ENCODE assay signal across 1 cellular context in the genomic region with DNA sequence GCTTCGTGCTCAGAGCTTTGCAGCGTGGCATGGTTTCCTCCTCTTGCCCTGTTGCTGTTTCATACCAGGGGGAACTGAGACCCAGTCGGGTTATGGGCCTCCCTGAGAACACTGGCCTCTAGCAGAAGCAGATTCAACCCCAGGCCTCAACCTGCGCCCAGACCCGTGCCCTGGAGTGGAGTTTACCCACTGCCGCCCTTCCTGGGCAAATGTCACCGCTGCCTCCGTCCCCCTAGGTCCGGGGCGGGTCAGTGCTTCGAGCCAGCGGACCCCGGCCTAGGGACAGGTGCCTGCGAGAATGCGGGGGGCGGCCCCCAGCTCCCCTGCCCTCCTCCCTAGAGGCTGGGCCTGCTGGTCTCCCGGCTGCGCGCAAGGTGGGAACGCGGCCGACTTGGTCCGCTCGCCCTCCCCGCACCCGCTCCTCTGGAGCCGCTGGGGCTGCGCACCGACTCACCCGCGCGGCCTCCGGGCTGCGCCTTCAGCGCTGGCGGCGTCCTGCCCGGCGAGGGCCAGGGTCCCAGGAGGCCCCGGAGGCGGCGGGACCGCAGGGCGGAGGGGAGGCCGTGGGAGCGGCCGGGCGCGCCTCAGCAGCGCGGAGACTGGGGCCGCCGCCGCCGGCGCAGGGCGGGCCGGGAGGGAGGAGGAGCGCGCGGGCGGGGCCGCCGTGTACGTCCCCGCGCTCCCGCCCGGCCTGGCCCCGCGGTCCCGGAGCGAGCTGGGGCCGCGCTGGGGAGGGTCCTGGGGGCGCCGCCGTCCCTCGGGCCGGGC.
A peak's percentile ranks its signal among the peaks of the same experiment; 100 is the strongest.
TF ChIP-seq lines count a peak whose summit lies in the region.

A gene with protein sequence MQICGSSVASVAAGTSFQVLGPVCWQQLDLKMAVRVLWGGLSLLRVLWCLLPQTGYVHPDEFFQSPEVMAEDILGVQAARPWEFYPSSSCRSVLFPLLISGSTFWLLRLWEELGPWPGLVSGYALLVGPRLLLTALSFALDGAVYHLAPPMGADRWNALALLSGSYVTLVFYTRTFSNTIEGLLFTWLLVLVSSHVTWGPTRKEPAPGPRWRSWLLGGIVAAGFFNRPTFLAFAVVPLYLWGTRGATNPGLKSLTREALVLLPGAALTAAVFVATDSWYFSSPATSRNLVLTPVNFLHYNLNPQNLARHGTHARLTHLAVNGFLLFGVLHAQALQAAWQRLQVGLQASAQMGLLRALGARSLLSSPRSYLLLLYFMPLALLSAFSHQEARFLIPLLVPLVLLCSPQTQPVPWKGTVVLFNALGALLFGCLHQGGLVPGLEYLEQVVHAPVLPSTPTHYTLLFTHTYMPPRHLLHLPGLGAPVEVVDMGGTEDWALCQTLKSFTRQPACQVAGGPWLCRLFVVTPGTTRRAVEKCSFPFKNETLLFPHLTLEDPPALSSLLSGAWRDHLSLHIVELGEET (minus strand): TSS at position 601 of the 768 bp plus-strand sequence. CDS start 16,802 bp downstream, outside the sequence.

TF ChIP-seq in K562, 482 proteins besides CTCF, POLR2A, EP300 and RAD21 (continued from another document and continues in another):
- TF ChIP-seq, protein P1, sequence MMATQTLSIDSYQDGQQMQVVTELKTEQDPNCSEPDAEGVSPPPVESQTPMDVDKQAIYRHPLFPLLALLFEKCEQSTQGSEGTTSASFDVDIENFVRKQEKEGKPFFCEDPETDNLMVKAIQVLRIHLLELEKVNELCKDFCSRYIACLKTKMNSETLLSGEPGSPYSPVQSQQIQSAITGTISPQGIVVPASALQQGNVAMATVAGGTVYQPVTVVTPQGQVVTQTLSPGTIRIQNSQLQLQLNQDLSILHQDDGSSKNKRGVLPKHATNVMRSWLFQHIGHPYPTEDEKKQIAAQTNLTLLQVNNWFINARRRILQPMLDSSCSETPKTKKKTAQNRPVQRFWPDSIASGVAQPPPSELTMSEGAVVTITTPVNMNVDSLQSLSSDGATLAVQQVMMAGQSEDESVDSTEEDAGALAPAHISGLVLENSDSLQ (IDR thresholded peaks at IDR 0.05), result no peak
- TF ChIP-seq, protein P2, sequence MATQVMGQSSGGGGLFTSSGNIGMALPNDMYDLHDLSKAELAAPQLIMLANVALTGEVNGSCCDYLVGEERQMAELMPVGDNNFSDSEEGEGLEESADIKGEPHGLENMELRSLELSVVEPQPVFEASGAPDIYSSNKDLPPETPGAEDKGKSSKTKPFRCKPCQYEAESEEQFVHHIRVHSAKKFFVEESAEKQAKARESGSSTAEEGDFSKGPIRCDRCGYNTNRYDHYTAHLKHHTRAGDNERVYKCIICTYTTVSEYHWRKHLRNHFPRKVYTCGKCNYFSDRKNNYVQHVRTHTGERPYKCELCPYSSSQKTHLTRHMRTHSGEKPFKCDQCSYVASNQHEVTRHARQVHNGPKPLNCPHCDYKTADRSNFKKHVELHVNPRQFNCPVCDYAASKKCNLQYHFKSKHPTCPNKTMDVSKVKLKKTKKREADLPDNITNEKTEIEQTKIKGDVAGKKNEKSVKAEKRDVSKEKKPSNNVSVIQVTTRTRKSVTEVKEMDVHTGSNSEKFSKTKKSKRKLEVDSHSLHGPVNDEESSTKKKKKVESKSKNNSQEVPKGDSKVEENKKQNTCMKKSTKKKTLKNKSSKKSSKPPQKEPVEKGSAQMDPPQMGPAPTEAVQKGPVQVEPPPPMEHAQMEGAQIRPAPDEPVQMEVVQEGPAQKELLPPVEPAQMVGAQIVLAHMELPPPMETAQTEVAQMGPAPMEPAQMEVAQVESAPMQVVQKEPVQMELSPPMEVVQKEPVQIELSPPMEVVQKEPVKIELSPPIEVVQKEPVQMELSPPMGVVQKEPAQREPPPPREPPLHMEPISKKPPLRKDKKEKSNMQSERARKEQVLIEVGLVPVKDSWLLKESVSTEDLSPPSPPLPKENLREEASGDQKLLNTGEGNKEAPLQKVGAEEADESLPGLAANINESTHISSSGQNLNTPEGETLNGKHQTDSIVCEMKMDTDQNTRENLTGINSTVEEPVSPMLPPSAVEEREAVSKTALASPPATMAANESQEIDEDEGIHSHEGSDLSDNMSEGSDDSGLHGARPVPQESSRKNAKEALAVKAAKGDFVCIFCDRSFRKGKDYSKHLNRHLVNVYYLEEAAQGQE (CRISPR knock-in tag; IDR thresholded peaks at IDR 0.05; ENCODE audit: low read depth), result no peak; the same call in 1 of the 2 replicates
- TF ChIP-seq, protein P3, sequence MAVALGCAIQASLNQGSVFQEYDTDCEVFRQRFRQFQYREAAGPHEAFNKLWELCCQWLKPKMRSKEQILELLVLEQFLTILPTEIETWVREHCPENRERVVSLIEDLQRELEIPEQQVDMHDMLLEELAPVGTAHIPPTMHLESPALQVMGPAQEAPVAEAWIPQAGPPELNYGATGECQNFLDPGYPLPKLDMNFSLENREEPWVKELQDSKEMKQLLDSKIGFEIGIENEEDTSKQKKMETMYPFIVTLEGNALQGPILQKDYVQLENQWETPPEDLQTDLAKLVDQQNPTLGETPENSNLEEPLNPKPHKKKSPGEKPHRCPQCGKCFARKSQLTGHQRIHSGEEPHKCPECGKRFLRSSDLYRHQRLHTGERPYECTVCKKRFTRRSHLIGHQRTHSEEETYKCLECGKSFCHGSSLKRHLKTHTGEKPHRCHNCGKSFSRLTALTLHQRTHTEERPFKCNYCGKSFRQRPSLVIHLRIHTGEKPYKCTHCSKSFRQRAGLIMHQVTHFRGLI (CRISPR knock-in tag; IDR thresholded peaks at IDR 0.05), result no peak
- TF ChIP-seq FOXP1 (CRISPR knock-in tag; IDR thresholded peaks at IDR 0.05) (peak; percentile 90), PCBP2 (IDR thresholded peaks at IDR 0.05; ENCODE audit: low read depth, low read length, poor library complexity, severe bottlenecking) (no peak), SPI1 (IDR thresholded peaks at IDR 0.05; ENCODE audit: borderline replicate concordance, low read depth, low read length) (no peak), PHB (CRISPR knock-in tag; IDR thresholded peaks at IDR 0.05) (peak; percentile 24; the same call in 1 of the 2 replicates), ZNF232 (CRISPR knock-in tag; IDR thresholded peaks at IDR 0.05) (no peak), CCNT2 (IDR thresholded peaks at IDR 0.05; ENCODE audit: borderline replicate concordance, extremely low read depth, insufficient read length, low read depth, low read length) (peak; percentile 48), TEAD1 (CRISPR knock-in tag; IDR thresholded peaks at IDR 0.05) (peak in 1 of 2 experiments; percentile 84; a peak in 2 of 4 replicates), ZBTB7A (IDR thresholded peaks at IDR 0.05; ENCODE audit: borderline replicate concordance, control insufficient read depth, low read depth, low read length) (peak; percentile 88; the same call in 1 of the 2 replicates), KDM4B (IDR thresholded peaks at IDR 0.05; ENCODE audit: borderline replicate concordance in 2 of 2, low read depth in 1 of 2) (peak in 1 of 2 experiments; percentile 61; a peak in 1 of 4 replicates), KAT2B (IDR thresholded peaks at IDR 0.05; ENCODE audit: low read depth, low read length) (no peak), SMAD1 (IDR thresholded peaks at IDR 0.05; ENCODE audit: low read depth, low read length, partially characterized antibody) (no peak), NRF1 (conservative IDR thresholded peaks at IDR 0.05 in 1 of 2, IDR thresholded peaks at IDR 0.05 in 1 of 2) (peak; percentile 40 to 67; a peak in 3 of 4 replicates), RAD51 (IDR thresholded peaks at IDR 0.05; ENCODE audit: borderline replicate concordance, low read depth) (no peak)
- TF ChIP-seq, protein P4, sequence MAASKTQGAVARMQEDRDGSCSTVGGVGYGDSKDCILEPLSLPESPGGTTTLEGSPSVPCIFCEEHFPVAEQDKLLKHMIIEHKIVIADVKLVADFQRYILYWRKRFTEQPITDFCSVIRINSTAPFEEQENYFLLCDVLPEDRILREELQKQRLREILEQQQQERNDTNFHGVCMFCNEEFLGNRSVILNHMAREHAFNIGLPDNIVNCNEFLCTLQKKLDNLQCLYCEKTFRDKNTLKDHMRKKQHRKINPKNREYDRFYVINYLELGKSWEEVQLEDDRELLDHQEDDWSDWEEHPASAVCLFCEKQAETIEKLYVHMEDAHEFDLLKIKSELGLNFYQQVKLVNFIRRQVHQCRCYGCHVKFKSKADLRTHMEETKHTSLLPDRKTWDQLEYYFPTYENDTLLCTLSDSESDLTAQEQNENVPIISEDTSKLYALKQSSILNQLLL (CRISPR knock-in tag; IDR thresholded peaks at IDR 0.05; ENCODE audit: borderline replicate concordance), result no peak
- TF ChIP-seq, protein P5, sequence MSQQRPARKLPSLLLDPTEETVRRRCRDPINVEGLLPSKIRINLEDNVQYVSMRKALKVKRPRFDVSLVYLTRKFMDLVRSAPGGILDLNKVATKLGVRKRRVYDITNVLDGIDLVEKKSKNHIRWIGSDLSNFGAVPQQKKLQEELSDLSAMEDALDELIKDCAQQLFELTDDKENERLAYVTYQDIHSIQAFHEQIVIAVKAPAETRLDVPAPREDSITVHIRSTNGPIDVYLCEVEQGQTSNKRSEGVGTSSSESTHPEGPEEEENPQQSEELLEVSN (IDR thresholded peaks at IDR 0.05; ENCODE audit: borderline replicate concordance in 1 of 2, extremely low read depth in 1 of 2, insufficient read depth in 1 of 2, insufficient read length in 1 of 2, low read depth in 1 of 2, low read length in 1 of 2, poor library complexity in 1 of 2, severe bottlenecking in 1 of 2), result peak; percentile 35 to 80
- TF ChIP-seq, protein P6, sequence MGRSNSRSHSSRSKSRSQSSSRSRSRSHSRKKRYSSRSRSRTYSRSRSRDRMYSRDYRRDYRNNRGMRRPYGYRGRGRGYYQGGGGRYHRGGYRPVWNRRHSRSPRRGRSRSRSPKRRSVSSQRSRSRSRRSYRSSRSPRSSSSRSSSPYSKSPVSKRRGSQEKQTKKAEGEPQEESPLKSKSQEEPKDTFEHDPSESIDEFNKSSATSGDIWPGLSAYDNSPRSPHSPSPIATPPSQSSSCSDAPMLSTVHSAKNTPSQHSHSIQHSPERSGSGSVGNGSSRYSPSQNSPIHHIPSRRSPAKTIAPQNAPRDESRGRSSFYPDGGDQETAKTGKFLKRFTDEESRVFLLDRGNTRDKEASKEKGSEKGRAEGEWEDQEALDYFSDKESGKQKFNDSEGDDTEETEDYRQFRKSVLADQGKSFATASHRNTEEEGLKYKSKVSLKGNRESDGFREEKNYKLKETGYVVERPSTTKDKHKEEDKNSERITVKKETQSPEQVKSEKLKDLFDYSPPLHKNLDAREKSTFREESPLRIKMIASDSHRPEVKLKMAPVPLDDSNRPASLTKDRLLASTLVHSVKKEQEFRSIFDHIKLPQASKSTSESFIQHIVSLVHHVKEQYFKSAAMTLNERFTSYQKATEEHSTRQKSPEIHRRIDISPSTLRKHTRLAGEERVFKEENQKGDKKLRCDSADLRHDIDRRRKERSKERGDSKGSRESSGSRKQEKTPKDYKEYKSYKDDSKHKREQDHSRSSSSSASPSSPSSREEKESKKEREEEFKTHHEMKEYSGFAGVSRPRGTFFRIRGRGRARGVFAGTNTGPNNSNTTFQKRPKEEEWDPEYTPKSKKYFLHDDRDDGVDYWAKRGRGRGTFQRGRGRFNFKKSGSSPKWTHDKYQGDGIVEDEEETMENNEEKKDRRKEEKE (IDR thresholded peaks at IDR 0.05; ENCODE audit: borderline replicate concordance in 1 of 2, control insufficient read depth in 1 of 2, low read depth in 2 of 2, low read length in 1 of 2), result no peak
- TF ChIP-seq, protein P7, sequence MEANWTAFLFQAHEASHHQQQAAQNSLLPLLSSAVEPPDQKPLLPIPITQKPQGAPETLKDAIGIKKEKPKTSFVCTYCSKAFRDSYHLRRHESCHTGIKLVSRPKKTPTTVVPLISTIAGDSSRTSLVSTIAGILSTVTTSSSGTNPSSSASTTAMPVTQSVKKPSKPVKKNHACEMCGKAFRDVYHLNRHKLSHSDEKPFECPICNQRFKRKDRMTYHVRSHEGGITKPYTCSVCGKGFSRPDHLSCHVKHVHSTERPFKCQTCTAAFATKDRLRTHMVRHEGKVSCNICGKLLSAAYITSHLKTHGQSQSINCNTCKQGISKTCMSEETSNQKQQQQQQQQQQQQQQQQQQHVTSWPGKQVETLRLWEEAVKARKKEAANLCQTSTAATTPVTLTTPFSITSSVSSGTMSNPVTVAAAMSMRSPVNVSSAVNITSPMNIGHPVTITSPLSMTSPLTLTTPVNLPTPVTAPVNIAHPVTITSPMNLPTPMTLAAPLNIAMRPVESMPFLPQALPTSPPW (CRISPR knock-in tag; IDR thresholded peaks at IDR 0.05), result peak; percentile 74
- TF ChIP-seq, protein P8, sequence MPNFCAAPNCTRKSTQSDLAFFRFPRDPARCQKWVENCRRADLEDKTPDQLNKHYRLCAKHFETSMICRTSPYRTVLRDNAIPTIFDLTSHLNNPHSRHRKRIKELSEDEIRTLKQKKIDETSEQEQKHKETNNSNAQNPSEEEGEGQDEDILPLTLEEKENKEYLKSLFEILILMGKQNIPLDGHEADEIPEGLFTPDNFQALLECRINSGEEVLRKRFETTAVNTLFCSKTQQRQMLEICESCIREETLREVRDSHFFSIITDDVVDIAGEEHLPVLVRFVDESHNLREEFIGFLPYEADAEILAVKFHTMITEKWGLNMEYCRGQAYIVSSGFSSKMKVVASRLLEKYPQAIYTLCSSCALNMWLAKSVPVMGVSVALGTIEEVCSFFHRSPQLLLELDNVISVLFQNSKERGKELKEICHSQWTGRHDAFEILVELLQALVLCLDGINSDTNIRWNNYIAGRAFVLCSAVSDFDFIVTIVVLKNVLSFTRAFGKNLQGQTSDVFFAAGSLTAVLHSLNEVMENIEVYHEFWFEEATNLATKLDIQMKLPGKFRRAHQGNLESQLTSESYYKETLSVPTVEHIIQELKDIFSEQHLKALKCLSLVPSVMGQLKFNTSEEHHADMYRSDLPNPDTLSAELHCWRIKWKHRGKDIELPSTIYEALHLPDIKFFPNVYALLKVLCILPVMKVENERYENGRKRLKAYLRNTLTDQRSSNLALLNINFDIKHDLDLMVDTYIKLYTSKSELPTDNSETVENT (CRISPR knock-in tag; IDR thresholded peaks at IDR 0.05), result peak; percentile 12; the same call in 1 of the 2 replicates
- TF ChIP-seq, protein P9, sequence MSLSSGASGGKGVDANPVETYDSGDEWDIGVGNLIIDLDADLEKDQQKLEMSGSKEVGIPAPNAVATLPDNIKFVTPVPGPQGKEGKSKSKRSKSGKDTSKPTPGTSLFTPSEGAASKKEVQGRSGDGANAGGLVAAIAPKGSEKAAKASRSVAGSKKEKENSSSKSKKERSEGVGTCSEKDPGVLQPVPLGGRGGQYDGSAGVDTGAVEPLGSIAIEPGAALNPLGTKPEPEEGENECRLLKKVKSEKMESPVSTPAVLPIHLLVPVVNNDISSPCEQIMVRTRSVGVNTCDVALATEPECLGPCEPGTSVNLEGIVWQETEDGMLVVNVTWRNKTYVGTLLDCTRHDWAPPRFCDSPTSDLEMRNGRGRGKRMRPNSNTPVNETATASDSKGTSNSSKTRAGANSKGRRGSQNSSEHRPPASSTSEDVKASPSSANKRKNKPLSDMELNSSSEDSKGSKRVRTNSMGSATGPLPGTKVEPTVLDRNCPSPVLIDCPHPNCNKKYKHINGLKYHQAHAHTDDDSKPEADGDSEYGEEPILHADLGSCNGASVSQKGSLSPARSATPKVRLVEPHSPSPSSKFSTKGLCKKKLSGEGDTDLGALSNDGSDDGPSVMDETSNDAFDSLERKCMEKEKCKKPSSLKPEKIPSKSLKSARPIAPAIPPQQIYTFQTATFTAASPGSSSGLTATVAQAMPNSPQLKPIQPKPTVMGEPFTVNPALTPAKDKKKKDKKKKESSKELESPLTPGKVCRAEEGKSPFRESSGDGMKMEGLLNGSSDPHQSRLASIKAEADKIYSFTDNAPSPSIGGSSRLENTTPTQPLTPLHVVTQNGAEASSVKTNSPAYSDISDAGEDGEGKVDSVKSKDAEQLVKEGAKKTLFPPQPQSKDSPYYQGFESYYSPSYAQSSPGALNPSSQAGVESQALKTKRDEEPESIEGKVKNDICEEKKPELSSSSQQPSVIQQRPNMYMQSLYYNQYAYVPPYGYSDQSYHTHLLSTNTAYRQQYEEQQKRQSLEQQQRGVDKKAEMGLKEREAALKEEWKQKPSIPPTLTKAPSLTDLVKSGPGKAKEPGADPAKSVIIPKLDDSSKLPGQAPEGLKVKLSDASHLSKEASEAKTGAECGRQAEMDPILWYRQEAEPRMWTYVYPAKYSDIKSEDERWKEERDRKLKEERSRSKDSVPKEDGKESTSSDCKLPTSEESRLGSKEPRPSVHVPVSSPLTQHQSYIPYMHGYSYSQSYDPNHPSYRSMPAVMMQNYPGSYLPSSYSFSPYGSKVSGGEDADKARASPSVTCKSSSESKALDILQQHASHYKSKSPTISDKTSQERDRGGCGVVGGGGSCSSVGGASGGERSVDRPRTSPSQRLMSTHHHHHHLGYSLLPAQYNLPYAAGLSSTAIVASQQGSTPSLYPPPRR (CRISPR knock-in tag; IDR thresholded peaks at IDR 0.05; ENCODE audit: borderline replicate concordance), result no peak
